In the genomic region with DNA sequence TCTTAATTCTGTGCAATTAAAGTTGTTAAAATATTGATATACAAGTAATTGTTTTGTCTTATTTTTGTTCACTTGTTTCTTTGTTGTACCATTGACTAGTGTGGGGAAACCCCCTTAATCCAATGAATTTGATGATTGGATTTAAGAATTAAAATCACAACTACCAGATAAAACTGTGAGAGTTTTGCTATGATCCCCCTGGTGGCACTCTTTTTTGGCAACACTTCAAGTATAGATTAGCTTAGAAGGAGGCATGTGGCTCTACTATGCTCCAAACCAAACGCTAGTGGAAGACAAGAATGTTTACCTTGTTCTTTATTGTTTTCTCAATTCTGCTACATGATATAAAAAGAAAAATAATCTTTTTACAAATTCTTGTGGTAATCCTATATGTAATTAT, we compare ENCODE assay signal across 1 cellular context.
TF ChIP-seq lines count a peak whose summit lies in the region.

No MANE protein-coding gene starts in this region.

TF ChIP-seq in GM23338, 12 proteins besides CTCF, POLR2A, EP300 and RAD21:
- no peak for TF ChIP-seq ZNF462 (CRISPR knock-in tag; IDR thresholded peaks at IDR 0.05)
- no peak for TF ChIP-seq ZNF331 (CRISPR knock-in tag; IDR thresholded peaks at IDR 0.05; ENCODE audit: low read depth)
- no peak for TF ChIP-seq CREB1 (CRISPR knock-in tag; IDR thresholded peaks at IDR 0.05; ENCODE audit: low read depth)
- TF ChIP-seq STAT1 (IDR thresholded peaks at IDR 0.05; ENCODE audit: unreplicated experiment), result no peak
